8 cellular contexts compared by ENCODE assay signal in the genomic region with DNA sequence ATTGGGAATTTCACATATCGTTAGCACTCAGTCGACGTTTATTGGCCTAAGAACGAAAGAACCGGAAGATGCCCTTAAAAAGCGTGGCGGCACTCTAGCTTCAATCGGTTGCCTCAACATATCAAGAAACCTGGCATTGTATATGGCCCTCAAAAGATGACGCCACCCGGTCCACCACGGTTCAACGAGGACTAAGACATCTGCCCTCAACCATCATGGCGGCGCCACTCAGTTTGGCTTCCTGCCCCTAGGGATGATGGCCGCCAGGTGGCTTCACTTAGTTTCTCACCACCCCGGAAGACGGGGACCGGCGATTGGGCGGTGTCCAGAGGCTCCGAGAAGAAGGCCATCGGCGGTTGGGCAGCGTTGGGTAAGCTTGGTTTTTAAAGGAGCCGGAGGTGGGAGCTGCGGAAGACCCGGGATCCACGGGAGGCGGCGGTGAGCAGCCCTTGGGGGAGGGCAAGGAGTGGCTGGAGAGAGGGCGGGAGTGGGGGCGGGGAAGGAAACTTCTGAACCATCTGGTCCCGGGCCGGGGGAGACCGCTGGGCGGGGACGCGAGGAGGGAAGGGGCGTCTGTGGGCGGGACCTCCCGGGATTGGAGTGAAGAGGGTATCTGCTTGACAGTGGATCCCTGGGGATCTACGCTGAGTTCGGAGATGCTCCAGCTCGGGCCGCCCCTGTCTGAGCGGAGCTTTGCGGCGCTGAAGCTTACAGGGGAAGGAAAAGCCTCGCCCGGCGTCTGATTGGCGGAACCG. TPM values are rescaled to one million over a fixed set of nuclear protein-coding genes. Genes with fewer than 3 reads are reported as not detected.
DNase-seq lines count a peak whose midpoint lies in the region; ATAC-seq and TF ChIP-seq lines count a peak whose summit lies in the region.

A gene (plus strand): TSS at position 592 of the 755 bp plus-strand sequence. CDS start 686 bp downstream, outside the sequence.

- intact Hi-C loops in natural killer cell (cut with micrococcal nuclease), result loop anchor here (1.0 to 5.0 kb wide), 5 partner anchors 8 to 1828 kb away; a partner anchor contains a TSS

- no peak for TF ChIP-seq CTCF in natural killer cell (IDR thresholded peaks at IDR 0.05)

- peaks cover 11% of the 10 kb centered on the region for H3K27me3 ChIP-seq in H7 (ENCODE audit: control insufficient read depth, insufficient read depth, low read length)

- H3K36me3 Mint-ChIP-seq in natural killer cell, result no peaks in the 10 kb centered on the region

- no peaks in the 10 kb centered on the region for H3K9me3 Mint-ChIP-seq in natural killer cell

- H3K27me3 Mint-ChIP-seq in natural killer cell (ENCODE audit: low read depth in 2 of 2), result no peaks in the 10 kb centered on the region

- H3K4me3 ChIP-seq in H7 (ENCODE audit: insufficient read depth, low read depth, low read length), result peak within 1 kb of the TSS; percentile 74

- peak within 1 kb of the TSS; percentile 100 for H3K4me3 Mint-ChIP-seq in natural killer cell

- H3K36me3 ChIP-seq in H7 (replicated peaks; ENCODE audit: control insufficient read depth, insufficient read depth, low read length), result no peaks in the 10 kb centered on the region; the same call in 1 of the 2 replicates

- DNase-seq in EL (peak; percentile 100), H7 (peak; percentile 98), M059J (ENCODE audit: low read depth) (peak; percentile 99), SHP77 (lab: John Stamatoyannopoulos, UW) (peak; percentile 99 to 100), fibroblast of peridontal ligament (ENCODE audit: extremely low read depth) (peak; percentile 100), natural killer cell (peak; percentile 96)
- DNase-seq in activated effector memory CD4-positive, alpha-beta T cell treated with Interleukin-2 at 50 U/mL for 16 hours, result peak; percentile 98
- DNase-seq in stimulated activated naive CD4-positive, alpha-beta T cell treated with Interleukin-2 at 50 U/mL for 16 hours (lab: John Stamatoyannopoulos, UW), result peak; percentile 99

- peaks cover 31 to 37% of the 10 kb centered on the region in 2 donors for H3K4me1 Mint-ChIP-seq in natural killer cell

- ATAC-seq in natural killer cell, result peak; percentile 82 to 95 (median 85)

- H3K27ac Mint-ChIP-seq in natural killer cell, result peak within 1 kb of the TSS; percentile 95 to 100

RNA-seq across cellular contexts. Expression of the gene that starts here (rescaled TPM):
- total RNA-seq in H7 (2014; rRNA removed; shearing (Covaris generic)), result 4.7 and 4.8 TPM in 2 replicates
- 6.1 and 14.1 TPM in 2 replicates for total RNA-seq in M059J (2014; rRNA removed; shearing (Covaris generic))
- total RNA-seq in natural killer cell, result 100 to 1,000 TPM in 2 of 3 donors, 10 to 100 TPM in 1; 81.0 to 110 (median 101) TPM

Comparison
In these comparisons a context has a peak if more than half of its experiments do, and no peak if none do; other contexts are left out.
1. Peak in every context shown above with its lines: DNase-seq, ATAC-seq and H3K4me3 ChIP-seq.